In genomic region chr16:56931769-56932587, GRCh38 we compare ENCODE assay signal across 1 cellular context.
TF ChIP-seq lines count a peak whose summit lies in the region.

Gene HERPUD1, plus strand, starts transcription at chr16:56932142. Its CDS starts 103 bp downstream, at chr16:56932245.

TF ChIP-seq in K562, 482 proteins besides CTCF, POLR2A, EP300 and RAD21 (continued from another document and continues in another):
- TF ChIP-seq CHD7 (IDR thresholded peaks at IDR 0.05; ENCODE audit: low read depth, low read length) (no peak), ZMIZ1 (IDR thresholded peaks at IDR 0.05; ENCODE audit: low read depth in 2 of 2, low read length in 2 of 2) (peak in 1 of 2 experiments; percentile 77; a peak in 1 of 4 replicates), PRMT5 (CRISPR knock-in tag; IDR thresholded peaks at IDR 0.05) (no peak), GTF2A2 (tag; IDR thresholded peaks at IDR 0.05) (peak; percentile 95), SP1 (CRISPR knock-in tag; IDR thresholded peaks at IDR 0.05) (peak; percentile 69; the same call in 1 of the 2 replicates), ID3 (CRISPR knock-in tag; IDR thresholded peaks at IDR 0.05) (no peak), ID3 (tag; IDR thresholded peaks at IDR 0.05) (no peak), GTF2B (IDR thresholded peaks at IDR 0.05; ENCODE audit: extremely low read depth, insufficient read length) (peak; percentile 94), PBX2 (CRISPR knock-in tag; IDR thresholded peaks at IDR 0.05; ENCODE audit: low read depth) (no peak), PBX2 (tag; conservative IDR thresholded peaks at IDR 0.05; ENCODE audit: low read depth) (peak; percentile 72), LCOR (CRISPR knock-in tag; IDR thresholded peaks at IDR 0.05) (0 out of 2 replicates have a peak, but pooled peaks have one; percentile 18), E2F1 (CRISPR knock-in tag; IDR thresholded peaks at IDR 0.05) (peak; percentile 85), HMGN3 (IDR thresholded peaks at IDR 0.05; ENCODE audit: borderline replicate concordance, extremely low read depth, insufficient read length, low read depth, low read length) (peak; percentile 83), NFYB (IDR thresholded peaks at IDR 0.05; ENCODE audit: extremely low read depth, insufficient read length) (peak; percentile 68), PHF8 (IDR thresholded peaks at IDR 0.05; ENCODE audit: borderline replicate concordance, low read length) (peak; percentile 85; the same call in 1 of the 2 replicates), NRF1 (conservative IDR thresholded peaks at IDR 0.05 in 1 of 2, IDR thresholded peaks at IDR 0.05 in 1 of 2) (peak; percentile 79 to 82), HDAC8 (tag; IDR thresholded peaks at IDR 0.05) (0 out of 2 replicates have a peak, but pooled peaks have one; percentile 7), PHF21A (IDR thresholded peaks at IDR 0.05; ENCODE audit: borderline replicate concordance, low read depth) (peak; percentile 93), SUPT5H (IDR thresholded peaks at IDR 0.05) (peak; percentile 91), RAD51 (IDR thresholded peaks at IDR 0.05; ENCODE audit: borderline replicate concordance, low read depth) (peak; percentile 87), HCFC1 (IDR thresholded peaks at IDR 0.05; ENCODE audit: low read depth, low read length) (peak; percentile 60), ZHX1 (conservative IDR thresholded peaks at IDR 0.05; ENCODE audit: low read length) (0 out of 2 replicates have a peak, but pooled peaks have one; percentile 30), HINFP (tag; conservative IDR thresholded peaks at IDR 0.05; ENCODE audit: low read depth) (0 out of 2 replicates have a peak, but pooled peaks have one; percentile 31), ZNF316 (IDR thresholded peaks at IDR 0.05) (no peak), ARID1B (IDR thresholded peaks at IDR 0.05) (0 out of 2 replicates have a peak, but pooled peaks have one; percentile 25), RBFOX2 (IDR thresholded peaks at IDR 0.05; ENCODE audit: low read depth, low read length) (peak; percentile 98), MBD2 (IDR thresholded peaks at IDR 0.05; ENCODE audit: borderline replicate concordance, low read depth) (peak; percentile 78), SMAD4 (CRISPR knock-in tag; conservative IDR thresholded peaks at IDR 0.05) (0 out of 2 replicates have a peak, but pooled peaks have one; percentile 80), POLR2G (IDR thresholded peaks at IDR 0.05; ENCODE audit: low read depth, low read length) (peak; percentile 98), EWSR1 (IDR thresholded peaks at IDR 0.05; ENCODE audit: borderline replicate concordance, low read depth, partially characterized antibody) (no peak)
